In genomic region chr7:938546-939185, GRCh38 we compare ENCODE assay signal across 20 cellular contexts. TPM values are rescaled to one million over a fixed set of nuclear protein-coding genes. Genes with fewer than 3 reads are reported as not detected.
DNase-seq lines count a peak whose midpoint lies in the region; ATAC-seq and TF ChIP-seq lines count a peak whose summit lies in the region.
"Had no signal": no experiment of that assay in that cellular context is flagged by ENCODE, and none has a peak within 500 bp of the region (broad histone marks: within the 10 kb centered on the region; RNA-seq: fewer than 3 reads in every experiment).

No MANE protein-coding gene starts in this region.

- H3K36me3 ChIP-seq in heart left ventricle (no peaks in the 10 kb centered on the region), left ventricle myocardium inferior (no peaks in the 10 kb centered on the region), lower lobe of right lung (no peaks in the 10 kb centered on the region)

- ATAC-seq in heart left ventricle = no peak
- no peak for ATAC-seq in lower lobe of right lung
- ATAC-seq in stimulated activated effector memory CD8-positive, alpha-beta T cell treated with anti-CD3 and anti-CD28 coated beads, Interleukin-12 subunit alpha, Interleukin-12 subunit beta, amount 100 ng/mL, for 72 hours = no peak
- ATAC-seq: GM23338, K562 had no signal

- TF ChIP-seq CTCF in heart left ventricle (IDR thresholded peaks at IDR 0.05) (no peak), left ventricle myocardium inferior (IDR thresholded peaks at IDR 0.05; ENCODE audit: borderline replicate concordance) (no peak), chondrocyte (IDR thresholded peaks at IDR 0.05) (no peak), lower lobe of right lung (IDR thresholded peaks at IDR 0.05) (no peak)

- DNase-seq in heart left ventricle = peak in 3 of 5 donors; percentile 13 to 42 (median 20)
- no peak for DNase-seq in left ventricle myocardium inferior
- peak; percentile 84 for DNase-seq in chondrocyte (ENCODE audit: low spot score)
- peak; percentile 34 for DNase-seq in lower lobe of right lung
- DNase-seq in stimulated activated effector memory CD8-positive, alpha-beta T cell treated with anti-CD3 and anti-CD28 coated beads, Interleukin-12 subunit alpha, Interleukin-12 subunit beta, amount 100 ng/mL, for 72 hours (ENCODE audit: low spot score in 2 of 2) = no peak
- no peak for DNase-seq in RKO (ENCODE audit: low spot score)
- DNase-seq in activated gamma-delta T cell (lab: John Stamatoyannopoulos, UW) = no peak
- DNase-seq: CD4-positive, alpha-beta T cell; NCI-H1436; NCI-H2081 treated with DMSO at 0.1 percent for 48 hours; NCI-H2227 treated with DMSO at 0.1 percent for 48 hours; NCI-H526; NK-92 treated with Interleukin-12 subunit alpha and Interleukin-12 subunit beta, amount 100 ng/mL, for 24 hours; OCI-M1 had no signal

- H3K4me1 Mint-ChIP-seq in chondrocyte (ENCODE audit: low read depth) = peaks cover 5% of the 10 kb centered on the region
- H3K4me1 Mint-ChIP-seq in stimulated activated effector memory CD8-positive, alpha-beta T cell treated with anti-CD3 and anti-CD28 coated beads, Interleukin-12 subunit alpha, Interleukin-12 subunit beta, amount 100 ng/mL, for 72 hours = peaks cover 48% of the 10 kb centered on the region
- H3K4me1 Mint-ChIP-seq: GM23338 had no signal

- H3K27ac ChIP-seq in heart left ventricle (no peak overlapping the region), left ventricle myocardium inferior (replicated peaks) (no peak overlapping the region), lower lobe of right lung (no peak overlapping the region), temporal lobe (ENCODE audit: low read depth, low read length) (peak overlapping the region; percentile 9)
- H3K27ac ChIP-seq: RWPE1 had no signal

- no peak for TF ChIP-seq POLR2A in heart left ventricle (IDR thresholded peaks at IDR 0.05)

- peaks cover 20% of the 10 kb centered on the region for H3K9me3 Mint-ChIP-seq in chondrocyte (ENCODE audit: low read depth)
- H3K9me3 Mint-ChIP-seq in stimulated activated effector memory CD8-positive, alpha-beta T cell treated with anti-CD3 and anti-CD28 coated beads, Interleukin-12 subunit alpha, Interleukin-12 subunit beta, amount 100 ng/mL, for 72 hours = peaks cover 3% of the 10 kb centered on the region
- H3K9me3 Mint-ChIP-seq: CD4-positive, alpha-beta T cell had no signal

- H3K27me3 Mint-ChIP-seq in chondrocyte (ENCODE audit: low read depth) = peaks cover 11% of the 10 kb centered on the region

- H3K27me3 ChIP-seq in heart left ventricle (no peaks in the 10 kb centered on the region), left ventricle myocardium inferior (ENCODE audit: low read depth) (peaks cover 7% of the 10 kb centered on the region), lower lobe of right lung (ENCODE audit: low read depth) (no peaks in the 10 kb centered on the region)

- H3K4me3 Mint-ChIP-seq in chondrocyte (ENCODE audit: unreplicated experiment) = no peak overlapping the region
- H3K4me3 Mint-ChIP-seq in stimulated activated effector memory CD8-positive, alpha-beta T cell treated with anti-CD3 and anti-CD28 coated beads, Interleukin-12 subunit alpha, Interleukin-12 subunit beta, amount 100 ng/mL, for 72 hours = no peak overlapping the region
- H3K4me3 Mint-ChIP-seq: CD4-positive, alpha-beta T cell; GM23338 had no signal

- peaks cover 2% of the 10 kb centered on the region for H3K36me3 Mint-ChIP-seq in chondrocyte (ENCODE audit: low read depth)
- peaks cover 25% of the 10 kb centered on the region for H3K36me3 Mint-ChIP-seq in stimulated activated effector memory CD8-positive, alpha-beta T cell treated with anti-CD3 and anti-CD28 coated beads, Interleukin-12 subunit alpha, Interleukin-12 subunit beta, amount 100 ng/mL, for 72 hours

- peaks cover 0 to 9% (median 0%) of the 10 kb centered on the region in 12 donors for H3K9me3 ChIP-seq in heart left ventricle
- peaks cover 12% of the 10 kb centered on the region for H3K9me3 ChIP-seq in left ventricle myocardium inferior (replicated peaks)
- no peaks in the 10 kb centered on the region for H3K9me3 ChIP-seq in lower lobe of right lung

- intact Hi-C loops in heart left ventricle (cut with DNase I) = no loop called here
- intact Hi-C loops in left ventricle myocardium inferior (cut with micrococcal nuclease) = no loop called here
- intact Hi-C loops in lower lobe of right lung (cut with DNase I) = no loop called here

- H3K27ac Mint-ChIP-seq in chondrocyte (ENCODE audit: unreplicated experiment) = no peak overlapping the region
- H3K27ac Mint-ChIP-seq in stimulated activated effector memory CD8-positive, alpha-beta T cell treated with anti-CD3 and anti-CD28 coated beads, Interleukin-12 subunit alpha, Interleukin-12 subunit beta, amount 100 ng/mL, for 72 hours = no peak overlapping the region
- H3K27ac Mint-ChIP-seq: CD4-positive, alpha-beta T cell; GM23338 had no signal

- peaks cover 0 to 14% (median 0%) of the 10 kb centered on the region in 12 donors for H3K4me1 ChIP-seq in heart left ventricle
- H3K4me1 ChIP-seq in left ventricle myocardium inferior = no peaks in the 10 kb centered on the region
- no peaks in the 10 kb centered on the region for H3K4me1 ChIP-seq in lower lobe of right lung

- WGBS in heart left ventricle, 4 donors = 93 to 97% (median 95%) methylated on average over 26 to 27 of the region's 27 CpGs

- no peak overlapping the region for H3K4me3 ChIP-seq in heart left ventricle
- no peak overlapping the region for H3K4me3 ChIP-seq in left ventricle myocardium inferior
- H3K4me3 ChIP-seq in lower lobe of right lung = no peak overlapping the region
- H3K4me3 ChIP-seq: GM23338, K562 had no signal

RNA-seq across cellular contexts. Expression of gene ADAP1, which starts 15.8 kb away (rescaled TPM):
- total RNA-seq in heart left ventricle (10 to 100 TPM in 6 of 9 donors, 1 to 10 TPM in 3; 7.0 to 16.5 (median 12.0) TPM), left ventricle myocardium inferior (8.4 TPM), chondrocyte (3.9 to 7.0 TPM (median 6.7 TPM) in 3 replicates), lower lobe of right lung (33.9 TPM), temporal lobe (32.0 TPM)
- polyA plus RNA-seq in heart left ventricle = 10 to 100 TPM in 1 of 2 donors, 1 to 10 TPM in 1; 3.1 to 14.0 TPM

RNA-seq across cellular contexts. Expression of gene COX19, which starts 36.7 kb away (rescaled TPM):
- total RNA-seq in heart left ventricle = 1 to 10 TPM; 3.1 to 7.8 (median 6.5) TPM
- polyA plus RNA-seq in heart left ventricle = 1 to 10 TPM; 5.7 to 6.6 TPM
- 8.5 TPM for total RNA-seq in left ventricle myocardium inferior
- total RNA-seq in chondrocyte = 9.2 to 9.6 TPM (median 9.5 TPM) in 3 replicates
- total RNA-seq in lower lobe of right lung = 12.9 TPM
- 13.3 TPM for total RNA-seq in temporal lobe

RNA-seq across cellular contexts. Expression of gene CYP2W1, which starts 44.3 kb away (rescaled TPM):
- total RNA-seq in heart left ventricle (not detected), left ventricle myocardium inferior (not detected), chondrocyte (not detected in 3 replicates), lower lobe of right lung (not detected), temporal lobe (not detected)
- not detected for polyA plus RNA-seq in heart left ventricle
- total RNA-seq: A673; CD4-positive, alpha-beta T cell; Daoy; GM23338; K562 had no signal
- polyA plus RNA-seq: GM23338, K562 had no signal

Comparison
In these comparisons a context has a peak if more than half of its experiments do, and no peak if none do; other contexts are left out.
1. DNase-seq: peak in heart left ventricle (3 of 5), chondrocyte (single experiment) and lower lobe of right lung (single experiment); none in left ventricle myocardium inferior (single experiment), stimulated activated effector memory CD8-positive, alpha-beta T cell treated with anti-CD3 and anti-CD28 coated beads, Interleukin-12 subunit alpha, Interleukin-12 subunit beta, amount 100 ng/mL, for 72 hours (0 of 2), RKO (single experiment) and activated gamma-delta T cell (single experiment).